28 cellular contexts compared by ENCODE assay signal in genomic region chr6:37316071-37316470, GRCh38.
"Had no signal": no experiment of that assay in that cellular context is flagged by ENCODE, and none has a peak within 500 bp of the region (broad histone marks: within the 10 kb centered on the region; RNA-seq: fewer than 3 reads in every experiment).

No MANE protein-coding gene starts in this region.

- H3K9me3 ChIP-seq: esophagus squamous epithelium, left lung, lower lobe of right lung, psoas muscle, sigmoid colon, thoracic aorta had no signal

- H3K27me3 ChIP-seq: brain microvascular endothelial cell, esophagus squamous epithelium, left lung, sigmoid colon had no signal

- H3K4me3 Mint-ChIP-seq: activated naive CD4-positive, alpha-beta T cell treated with anti-CD3 and anti-CD28 coated beads for 36 hours; naive thymus-derived CD8-positive, alpha-beta T cell; neural crest cell; stimulated activated effector memory CD8-positive, alpha-beta T cell treated with anti-CD3 and anti-CD28 coated beads, Interleukin-12 subunit alpha, Interleukin-12 subunit beta, amount 100 ng/mL, for 72 hours; stimulated activated naive CD8-positive, alpha-beta T cell treated with anti-CD3 and anti-CD28 coated beads, Interleukin-15, Interleukin-2, amounts not matched to agents 100 ng/mL and 50 ng/mL, for 24 hours had no signal

- H3K9me3 Mint-ChIP-seq: activated naive CD4-positive, alpha-beta T cell treated with anti-CD3 and anti-CD28 coated beads for 36 hours; naive thymus-derived CD8-positive, alpha-beta T cell; neural crest cell; stimulated activated effector memory CD8-positive, alpha-beta T cell treated with anti-CD3 and anti-CD28 coated beads, Interleukin-12 subunit alpha, Interleukin-12 subunit beta, amount 100 ng/mL, for 72 hours; stimulated activated naive CD8-positive, alpha-beta T cell treated with anti-CD3 and anti-CD28 coated beads, Interleukin-15, Interleukin-2, amounts not matched to agents 100 ng/mL and 50 ng/mL, for 24 hours had no signal

- H3K27ac ChIP-seq: brain microvascular endothelial cell, epithelial cell of prostate, esophagus squamous epithelium, left lung, lower lobe of right lung, parathyroid adenoma, psoas muscle, sigmoid colon, thoracic aorta, VCaP had no signal

- H3K27ac Mint-ChIP-seq: activated naive CD4-positive, alpha-beta T cell treated with anti-CD3 and anti-CD28 coated beads for 36 hours; naive thymus-derived CD8-positive, alpha-beta T cell; stimulated activated effector memory CD8-positive, alpha-beta T cell treated with anti-CD3 and anti-CD28 coated beads, Interleukin-12 subunit alpha, Interleukin-12 subunit beta, amount 100 ng/mL, for 72 hours; stimulated activated naive CD8-positive, alpha-beta T cell treated with anti-CD3 and anti-CD28 coated beads, Interleukin-15, Interleukin-2, amounts not matched to agents 100 ng/mL and 50 ng/mL, for 24 hours had no signal

- H3K4me1 ChIP-seq: lower lobe of right lung, parathyroid adenoma, psoas muscle had no signal

- H3K27me3 Mint-ChIP-seq: naive thymus-derived CD8-positive, alpha-beta T cell; stimulated activated naive CD8-positive, alpha-beta T cell treated with anti-CD3 and anti-CD28 coated beads, Interleukin-15, Interleukin-2, amounts not matched to agents 100 ng/mL and 50 ng/mL, for 24 hours had no signal

- H3K4me3 ChIP-seq: esophagus squamous epithelium, left lung, lower lobe of right lung, psoas muscle, sigmoid colon, thoracic aorta had no signal

- DNase-seq: activated CD4-positive, alpha-beta T cell treated with anti-CD3 and anti-CD28 coated beads for 4 hours; activated CD4-positive, alpha-beta T cell treated with anti-CD3 and anti-CD28 coated beads, Interleukin-2, amount 50 U/mL, for 4 hours; activated effector memory CD4-positive, alpha-beta T cell treated with anti-CD3 and anti-CD28 coated beads, Interleukin-2, amount 50 U/mL, for 16 hours; activated naive CD4-positive, alpha-beta T cell treated with anti-CD3 and anti-CD28 coated beads for 36 hours; amniotic stem cell; brain microvascular endothelial cell; dermis blood vessel endothelial cell; effector CD4-positive, alpha-beta T cell; esophagus squamous epithelium; foreskin melanocyte; left lung; lower lobe of right lung; mesenchymal stem cell; naive thymus-derived CD8-positive, alpha-beta T cell; nucleus accumbens; psoas muscle; sigmoid colon; small intestine; stimulated activated CD4-positive, alpha-beta T cell treated with anti-CD3 and anti-CD28 coated beads, Interleukin-4, amount 100 ng/mL, for 24 hours; T-helper 9 cell; trophoblast cell had no signal
